Comparison of ENCODE assay signal across 1 cellular context in genomic region chr4:121696140-121696640, GRCh38.
TF ChIP-seq lines count a peak whose summit lies in the region.

No MANE protein-coding gene starts in this region.

TF ChIP-seq in K562, 482 proteins besides CTCF, POLR2A, EP300 and RAD21 (continued from another document and continues in another):
- TF ChIP-seq, protein P1, sequence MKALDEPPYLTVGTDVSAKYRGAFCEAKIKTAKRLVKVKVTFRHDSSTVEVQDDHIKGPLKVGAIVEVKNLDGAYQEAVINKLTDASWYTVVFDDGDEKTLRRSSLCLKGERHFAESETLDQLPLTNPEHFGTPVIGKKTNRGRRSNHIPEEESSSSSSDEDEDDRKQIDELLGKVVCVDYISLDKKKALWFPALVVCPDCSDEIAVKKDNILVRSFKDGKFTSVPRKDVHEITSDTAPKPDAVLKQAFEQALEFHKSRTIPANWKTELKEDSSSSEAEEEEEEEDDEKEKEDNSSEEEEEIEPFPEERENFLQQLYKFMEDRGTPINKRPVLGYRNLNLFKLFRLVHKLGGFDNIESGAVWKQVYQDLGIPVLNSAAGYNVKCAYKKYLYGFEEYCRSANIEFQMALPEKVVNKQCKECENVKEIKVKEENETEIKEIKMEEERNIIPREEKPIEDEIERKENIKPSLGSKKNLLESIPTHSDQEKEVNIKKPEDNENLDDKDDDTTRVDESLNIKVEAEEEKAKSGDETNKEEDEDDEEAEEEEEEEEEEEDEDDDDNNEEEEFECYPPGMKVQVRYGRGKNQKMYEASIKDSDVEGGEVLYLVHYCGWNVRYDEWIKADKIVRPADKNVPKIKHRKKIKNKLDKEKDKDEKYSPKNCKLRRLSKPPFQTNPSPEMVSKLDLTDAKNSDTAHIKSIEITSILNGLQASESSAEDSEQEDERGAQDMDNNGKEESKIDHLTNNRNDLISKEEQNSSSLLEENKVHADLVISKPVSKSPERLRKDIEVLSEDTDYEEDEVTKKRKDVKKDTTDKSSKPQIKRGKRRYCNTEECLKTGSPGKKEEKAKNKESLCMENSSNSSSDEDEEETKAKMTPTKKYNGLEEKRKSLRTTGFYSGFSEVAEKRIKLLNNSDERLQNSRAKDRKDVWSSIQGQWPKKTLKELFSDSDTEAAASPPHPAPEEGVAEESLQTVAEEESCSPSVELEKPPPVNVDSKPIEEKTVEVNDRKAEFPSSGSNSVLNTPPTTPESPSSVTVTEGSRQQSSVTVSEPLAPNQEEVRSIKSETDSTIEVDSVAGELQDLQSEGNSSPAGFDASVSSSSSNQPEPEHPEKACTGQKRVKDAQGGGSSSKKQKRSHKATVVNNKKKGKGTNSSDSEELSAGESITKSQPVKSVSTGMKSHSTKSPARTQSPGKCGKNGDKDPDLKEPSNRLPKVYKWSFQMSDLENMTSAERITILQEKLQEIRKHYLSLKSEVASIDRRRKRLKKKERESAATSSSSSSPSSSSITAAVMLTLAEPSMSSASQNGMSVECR (CRISPR knock-in tag; IDR thresholded peaks at IDR 0.05), result 0 out of 2 replicates have a peak, but pooled peaks have one; percentile 48
- TF ChIP-seq ELK1 (CRISPR knock-in tag; IDR thresholded peaks at IDR 0.05) (no peak), HNRNPL (IDR thresholded peaks at IDR 0.05; ENCODE audit: low read depth, low read length) (no peak), FOXP1 (CRISPR knock-in tag; IDR thresholded peaks at IDR 0.05) (no peak), HMBOX1 (IDR thresholded peaks at IDR 0.05) (no peak), ZNF830 (CRISPR knock-in tag; IDR thresholded peaks at IDR 0.05) (no peak), LEF1 (IDR thresholded peaks at IDR 0.05) (no peak), ZNF124 (CRISPR knock-in tag; IDR thresholded peaks at IDR 0.05) (no peak), ZNF785 (CRISPR knock-in tag; IDR thresholded peaks at IDR 0.05) (no peak), ATF1 (CRISPR knock-in tag; IDR thresholded peaks at IDR 0.05) (0 out of 2 replicates have a peak, but pooled peaks have one; percentile 26), ATF1 (tag; IDR thresholded peaks at IDR 0.05) (peak; percentile 71), SAFB (IDR thresholded peaks at IDR 0.05; ENCODE audit: borderline replicate concordance, low read depth, low read length) (no peak), ZNF764 (CRISPR knock-in tag; IDR thresholded peaks at IDR 0.05; ENCODE audit: low read depth) (no peak), FOXK1 (CRISPR knock-in tag; IDR thresholded peaks at IDR 0.05; ENCODE audit: borderline replicate concordance) (no peak), SRSF9 (IDR thresholded peaks at IDR 0.05; ENCODE audit: borderline replicate concordance, low read depth, low read length) (no peak), ZNF699 (CRISPR knock-in tag; IDR thresholded peaks at IDR 0.05; ENCODE audit: insufficient replicate concordance) (no peak), MLLT1 (IDR thresholded peaks at IDR 0.05) (no peak), PRPF4 (IDR thresholded peaks at IDR 0.05; ENCODE audit: insufficient read depth, low read depth, low read length, poor library complexity, severe bottlenecking) (no peak), E2F4 (CRISPR knock-in tag; IDR thresholded peaks at IDR 0.05; ENCODE audit: low read depth) (no peak), ZSCAN32 (CRISPR knock-in tag; IDR thresholded peaks at IDR 0.05) (no peak), CHD4 (IDR thresholded peaks at IDR 0.05; ENCODE audit: insufficient read depth, insufficient replicate concordance, low read depth, low read length, poor library complexity, severe bottlenecking) (no peak), ZFX (CRISPR knock-in tag; IDR thresholded peaks at IDR 0.05) (no peak; the same call in 1 of the 2 replicates), SMARCE1 (IDR thresholded peaks at IDR 0.05) (0 out of 2 replicates have a peak, but pooled peaks have one; percentile 21), JUND (IDR thresholded peaks at IDR 0.05; ENCODE audit: borderline replicate concordance, low read depth, low read length) (0 out of 2 replicates have a peak, but pooled peaks have one; percentile 39), JUND (tag; IDR thresholded peaks at IDR 0.05; ENCODE audit: borderline replicate concordance, low read depth, low read length) (no peak), ZNF740 (CRISPR knock-in tag; IDR thresholded peaks at IDR 0.05) (peak; percentile 60; the same call in 1 of the 2 replicates), ZNF740 (tag; IDR thresholded peaks at IDR 0.05) (peak in 1 of 2 experiments; percentile 42; a peak in 1 of 4 replicates), DMBX1 (CRISPR knock-in tag; IDR thresholded peaks at IDR 0.05; ENCODE audit: borderline replicate concordance) (no peak), ZBTB5 (IDR thresholded peaks at IDR 0.05) (no peak), NBN (IDR thresholded peaks at IDR 0.05; ENCODE audit: low read depth) (no peak), E2F3 (CRISPR knock-in tag; IDR thresholded peaks at IDR 0.05) (no peak)
- TF ChIP-seq, protein P2, sequence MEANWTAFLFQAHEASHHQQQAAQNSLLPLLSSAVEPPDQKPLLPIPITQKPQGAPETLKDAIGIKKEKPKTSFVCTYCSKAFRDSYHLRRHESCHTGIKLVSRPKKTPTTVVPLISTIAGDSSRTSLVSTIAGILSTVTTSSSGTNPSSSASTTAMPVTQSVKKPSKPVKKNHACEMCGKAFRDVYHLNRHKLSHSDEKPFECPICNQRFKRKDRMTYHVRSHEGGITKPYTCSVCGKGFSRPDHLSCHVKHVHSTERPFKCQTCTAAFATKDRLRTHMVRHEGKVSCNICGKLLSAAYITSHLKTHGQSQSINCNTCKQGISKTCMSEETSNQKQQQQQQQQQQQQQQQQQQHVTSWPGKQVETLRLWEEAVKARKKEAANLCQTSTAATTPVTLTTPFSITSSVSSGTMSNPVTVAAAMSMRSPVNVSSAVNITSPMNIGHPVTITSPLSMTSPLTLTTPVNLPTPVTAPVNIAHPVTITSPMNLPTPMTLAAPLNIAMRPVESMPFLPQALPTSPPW (CRISPR knock-in tag; IDR thresholded peaks at IDR 0.05), result 0 out of 2 replicates have a peak, but pooled peaks have one; percentile 17
- TF ChIP-seq, protein P3, sequence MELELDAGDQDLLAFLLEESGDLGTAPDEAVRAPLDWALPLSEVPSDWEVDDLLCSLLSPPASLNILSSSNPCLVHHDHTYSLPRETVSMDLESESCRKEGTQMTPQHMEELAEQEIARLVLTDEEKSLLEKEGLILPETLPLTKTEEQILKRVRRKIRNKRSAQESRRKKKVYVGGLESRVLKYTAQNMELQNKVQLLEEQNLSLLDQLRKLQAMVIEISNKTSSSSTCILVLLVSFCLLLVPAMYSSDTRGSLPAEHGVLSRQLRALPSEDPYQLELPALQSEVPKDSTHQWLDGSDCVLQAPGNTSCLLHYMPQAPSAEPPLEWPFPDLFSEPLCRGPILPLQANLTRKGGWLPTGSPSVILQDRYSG (tag; conservative IDR thresholded peaks at IDR 0.05; ENCODE audit: low read depth), result 0 out of 2 replicates have a peak, but pooled peaks have one; percentile 33
- TF ChIP-seq, protein P4, sequence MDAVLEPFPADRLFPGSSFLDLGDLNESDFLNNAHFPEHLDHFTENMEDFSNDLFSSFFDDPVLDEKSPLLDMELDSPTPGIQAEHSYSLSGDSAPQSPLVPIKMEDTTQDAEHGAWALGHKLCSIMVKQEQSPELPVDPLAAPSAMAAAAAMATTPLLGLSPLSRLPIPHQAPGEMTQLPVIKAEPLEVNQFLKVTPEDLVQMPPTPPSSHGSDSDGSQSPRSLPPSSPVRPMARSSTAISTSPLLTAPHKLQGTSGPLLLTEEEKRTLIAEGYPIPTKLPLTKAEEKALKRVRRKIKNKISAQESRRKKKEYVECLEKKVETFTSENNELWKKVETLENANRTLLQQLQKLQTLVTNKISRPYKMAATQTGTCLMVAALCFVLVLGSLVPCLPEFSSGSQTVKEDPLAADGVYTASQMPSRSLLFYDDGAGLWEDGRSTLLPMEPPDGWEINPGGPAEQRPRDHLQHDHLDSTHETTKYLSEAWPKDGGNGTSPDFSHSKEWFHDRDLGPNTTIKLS (IDR thresholded peaks at IDR 0.05; ENCODE audit: borderline replicate concordance, low read depth), result peak; percentile 87; the same call in 1 of the 2 replicates
- TF ChIP-seq, protein P5, sequence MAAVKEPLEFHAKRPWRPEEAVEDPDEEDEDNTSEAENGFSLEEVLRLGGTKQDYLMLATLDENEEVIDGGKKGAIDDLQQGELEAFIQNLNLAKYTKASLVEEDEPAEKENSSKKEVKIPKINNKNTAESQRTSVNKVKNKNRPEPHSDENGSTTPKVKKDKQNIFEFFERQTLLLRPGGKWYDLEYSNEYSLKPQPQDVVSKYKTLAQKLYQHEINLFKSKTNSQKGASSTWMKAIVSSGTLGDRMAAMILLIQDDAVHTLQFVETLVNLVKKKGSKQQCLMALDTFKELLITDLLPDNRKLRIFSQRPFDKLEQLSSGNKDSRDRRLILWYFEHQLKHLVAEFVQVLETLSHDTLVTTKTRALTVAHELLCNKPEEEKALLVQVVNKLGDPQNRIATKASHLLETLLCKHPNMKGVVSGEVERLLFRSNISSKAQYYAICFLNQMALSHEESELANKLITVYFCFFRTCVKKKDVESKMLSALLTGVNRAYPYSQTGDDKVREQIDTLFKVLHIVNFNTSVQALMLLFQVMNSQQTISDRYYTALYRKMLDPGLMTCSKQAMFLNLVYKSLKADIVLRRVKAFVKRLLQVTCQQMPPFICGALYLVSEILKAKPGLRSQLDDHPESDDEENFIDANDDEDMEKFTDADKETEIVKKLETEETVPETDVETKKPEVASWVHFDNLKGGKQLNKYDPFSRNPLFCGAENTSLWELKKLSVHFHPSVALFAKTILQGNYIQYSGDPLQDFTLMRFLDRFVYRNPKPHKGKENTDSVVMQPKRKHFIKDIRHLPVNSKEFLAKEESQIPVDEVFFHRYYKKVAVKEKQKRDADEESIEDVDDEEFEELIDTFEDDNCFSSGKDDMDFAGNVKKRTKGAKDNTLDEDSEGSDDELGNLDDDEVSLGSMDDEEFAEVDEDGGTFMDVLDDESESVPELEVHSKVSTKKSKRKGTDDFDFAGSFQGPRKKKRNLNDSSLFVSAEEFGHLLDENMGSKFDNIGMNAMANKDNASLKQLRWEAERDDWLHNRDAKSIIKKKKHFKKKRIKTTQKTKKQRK (IDR thresholded peaks at IDR 0.05; ENCODE audit: borderline replicate concordance, low read depth, low read length), result no peak
- TF ChIP-seq, protein P6, sequence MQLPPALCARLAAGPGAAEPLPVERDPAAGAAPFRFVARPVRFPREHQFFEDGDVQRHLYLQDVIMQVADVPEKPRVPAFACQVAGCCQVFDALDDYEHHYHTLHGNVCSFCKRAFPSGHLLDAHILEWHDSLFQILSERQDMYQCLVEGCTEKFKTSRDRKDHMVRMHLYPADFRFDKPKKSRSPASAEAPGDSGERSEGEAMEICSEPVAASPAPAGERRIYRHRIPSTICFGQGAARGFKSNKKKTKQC (CRISPR knock-in tag; IDR thresholded peaks at IDR 0.05), result peak; percentile 90; the same call in 1 of the 2 replicates
